8 cellular contexts compared by ENCODE assay signal in genomic region chr7:120987683-120988590, GRCh38.
DNase-seq lines count a peak whose midpoint lies in the region; ATAC-seq and TF ChIP-seq lines count a peak whose summit lies in the region.

No MANE protein-coding gene starts in this region.

- ATAC-seq in GM18909 (IDR thresholded peaks at IDR 0.05; ENCODE audit: poor library complexity, unreplicated experiment): peak; percentile 95
- peak; percentile 96 for ATAC-seq in HG03196 (IDR thresholded peaks at IDR 0.05; ENCODE audit: unreplicated experiment)

- peak; percentile 99 for TF ChIP-seq CTCF in AG09319 (IDR thresholded peaks at IDR 0.05; ENCODE audit: low read depth, low read length)
- peak; percentile 97 for TF ChIP-seq CTCF in choroid plexus epithelial cell (conservative IDR thresholded peaks at IDR 0.05; ENCODE audit: low read depth, low read length)

- H3K4me3 ChIP-seq in choroid plexus epithelial cell (ENCODE audit: low read depth, low read length): peak overlapping the region; percentile 64

- DNase-seq in AG09319 (ENCODE audit: extremely low read depth, low read depth): peak; percentile 90
- DNase-seq in NCI-H446 treated with DMSO at 0.1 percent for 48 hours (lab: John Stamatoyannopoulos, UW): peak; percentile 57
- DNase-seq in activated CD4-positive, alpha-beta T cell treated with anti-CD3 and anti-CD28 coated beads for 24 hours (ENCODE audit: low read depth in 2 of 2): peak; percentile 68 to 73
- DNase-seq in choroid plexus epithelial cell (ENCODE audit: low read depth): peak; percentile 99
- peak; percentile 90 for DNase-seq in kidney tubule cell (ENCODE audit: low spot score)
- DNase-seq in stimulated activated CD4-positive, alpha-beta T cell treated with anti-CD3 and anti-CD28 coated beads, Interleukin-15, amount 100 ng/mL, for 48 hours (ENCODE audit: low read depth in 2 of 2): peak; percentile 58 to 70

Comparison
In these comparisons a context has a peak if more than half of its experiments do, and no peak if none do; other contexts are left out.
1. Peak in every context shown above with its lines: DNase-seq, ATAC-seq and H3K4me3 ChIP-seq.